Comparison of ENCODE assay signal across 14 cellular contexts in genomic region chr2:23583467-23583866, GRCh38.
"Had no signal": no experiment of that assay in that cellular context is flagged by ENCODE, and none has a peak within 500 bp of the region (broad histone marks: within the 10 kb centered on the region; RNA-seq: fewer than 3 reads in every experiment).

No MANE protein-coding gene starts in this region.

- H3K4me1 Mint-ChIP-seq: activated naive CD4-positive, alpha-beta T cell treated with anti-CD3 and anti-CD28 coated beads, Interleukin-2, amount 10 ng/mL, durations not matched to agents 7 days and 5 days; central memory CD8-positive, alpha-beta T cell; T-cell had no signal

- H3K36me3 ChIP-seq: adrenal gland had no signal

- H3K4me1 ChIP-seq: body of pancreas, testis had no signal

- H3K27me3 ChIP-seq: adrenal gland, body of pancreas, testis had no signal

- DNase-seq: activated naive CD4-positive, alpha-beta T cell treated with anti-CD3 and anti-CD28 coated beads, Interleukin-2, amount 10 ng/mL, durations not matched to agents 7 days and 5 days; adrenal gland; body of pancreas; effector memory CD8-positive, alpha-beta T cell; naive thymus-derived CD4-positive, alpha-beta T cell; stimulated activated CD4-positive, alpha-beta T cell treated with anti-CD3 and anti-CD28 coated beads, Interleukin-12 subunit alpha, Interleukin-12 subunit beta, amount 100 ng/mL, for 4 hours; stimulated activated naive CD4-positive, alpha-beta T cell treated with Interleukin-2 at 50 U/mL for 16 hours; T-cell; testis had no signal

- H3K27me3 Mint-ChIP-seq: activated naive CD4-positive, alpha-beta T cell treated with anti-CD3 and anti-CD28 coated beads, Interleukin-2, amount 10 ng/mL, durations not matched to agents 7 days and 5 days had no signal

- H3K4me3 Mint-ChIP-seq: activated naive CD4-positive, alpha-beta T cell treated with anti-CD3 and anti-CD28 coated beads, Interleukin-2, amount 10 ng/mL, durations not matched to agents 7 days and 5 days; central memory CD8-positive, alpha-beta T cell; effector memory CD8-positive, alpha-beta T cell; naive thymus-derived CD4-positive, alpha-beta T cell; T-cell had no signal

- H3K9me3 ChIP-seq: adrenal gland, body of pancreas, testis had no signal

- H3K27ac Mint-ChIP-seq: activated naive CD4-positive, alpha-beta T cell treated with anti-CD3 and anti-CD28 coated beads, Interleukin-2, amount 10 ng/mL, durations not matched to agents 7 days and 5 days; activated T-helper 2 cell treated with anti-CD3 and anti-CD28 coated beads, Interferon-gamma antibody, Interleukin-2, Interleukin-4, amounts not matched to agents 10 μg/mL and 5 μg/mL and 100 μg/mL, durations not matched to agents 14 hours and 24 hours and 36 hours; effector memory CD8-positive, alpha-beta T cell; naive thymus-derived CD4-positive, alpha-beta T cell; progenitor cell of endocrine pancreas; T-cell had no signal

- H3K27ac ChIP-seq: adrenal gland, body of pancreas, testis, VCaP had no signal

- ATAC-seq: body of pancreas; effector memory CD8-positive, alpha-beta T cell; naive thymus-derived CD4-positive, alpha-beta T cell; sciatic nerve; T-cell had no signal

- H3K4me3 ChIP-seq: adrenal gland, body of pancreas, testis had no signal

- H3K9me3 Mint-ChIP-seq: activated naive CD4-positive, alpha-beta T cell treated with anti-CD3 and anti-CD28 coated beads, Interleukin-2, amount 10 ng/mL, durations not matched to agents 7 days and 5 days; activated T-helper 2 cell treated with anti-CD3 and anti-CD28 coated beads, Interferon-gamma antibody, Interleukin-2, Interleukin-4, amounts not matched to agents 10 μg/mL and 5 μg/mL and 100 μg/mL, durations not matched to agents 14 hours and 24 hours and 36 hours; central memory CD8-positive, alpha-beta T cell; effector memory CD8-positive, alpha-beta T cell; naive thymus-derived CD4-positive, alpha-beta T cell; T-cell had no signal

- H3K36me3 Mint-ChIP-seq: activated naive CD4-positive, alpha-beta T cell treated with anti-CD3 and anti-CD28 coated beads, Interleukin-2, amount 10 ng/mL, durations not matched to agents 7 days and 5 days; T-cell had no signal
